ENCODE assay signal across 18 cellular contexts in the genomic region with DNA sequence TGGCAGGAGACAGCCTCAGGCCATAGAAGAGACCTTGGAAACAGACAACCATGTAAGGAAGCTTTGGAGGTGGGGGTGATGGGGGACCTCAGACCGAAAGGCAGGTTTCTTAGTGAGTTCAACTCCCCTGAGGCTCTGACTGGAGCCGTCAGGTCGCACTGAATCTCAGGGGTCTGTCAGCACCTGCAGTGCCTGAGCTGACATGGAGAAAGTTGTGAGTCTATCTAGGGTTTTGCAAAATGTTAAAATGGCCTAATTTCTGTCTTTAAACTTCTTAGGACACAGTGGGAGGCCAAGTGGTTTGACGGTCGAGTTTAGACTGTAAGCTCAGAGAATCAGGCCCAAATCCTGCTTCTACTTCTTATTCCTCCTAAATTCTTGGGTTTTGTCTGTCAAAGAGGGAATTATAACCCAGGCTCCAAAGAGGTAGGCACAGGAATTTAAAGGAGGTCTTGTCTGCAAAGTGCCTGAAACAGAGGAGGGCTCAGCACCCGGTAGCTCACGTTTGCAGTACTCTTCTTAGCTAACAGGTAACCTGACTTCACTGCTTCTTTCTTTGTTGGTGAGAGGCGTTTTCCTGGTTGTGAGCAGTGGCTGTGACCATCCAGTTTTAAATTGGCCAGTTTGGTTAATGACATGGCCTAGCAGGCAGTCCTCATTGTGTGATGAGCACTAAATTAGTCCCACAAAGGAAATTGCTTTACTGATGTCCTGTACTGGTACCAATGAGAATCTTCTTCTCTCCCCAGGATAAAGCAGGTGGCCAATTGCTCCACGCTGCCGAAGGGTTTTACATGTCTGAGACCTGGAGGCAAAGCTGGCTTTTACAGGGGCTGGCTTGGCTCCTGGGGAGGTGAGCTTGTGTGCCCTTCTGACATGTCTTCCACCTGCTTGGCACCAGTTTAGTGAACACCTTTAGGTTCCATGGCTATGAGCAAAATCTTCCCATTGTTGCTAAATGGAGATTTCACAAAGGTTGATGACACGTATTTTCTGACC.
A peak's percentile ranks its signal among the peaks of the same experiment; 100 is the strongest.
DNase-seq lines count a peak whose midpoint lies in the region; ATAC-seq and TF ChIP-seq lines count a peak whose summit lies in the region.
"Had no signal": no experiment of that assay in that cellular context is flagged by ENCODE, and none has a peak within 500 bp of the region (broad histone marks: within the 10 kb centered on the region; RNA-seq: fewer than 3 reads in every experiment).

No MANE protein-coding gene starts in this region.

- H2AK5ac ChIP-seq in trophoblast cell (ENCODE audit: low read length): no peak overlapping the region

- no peak overlapping the region for H3K4me3 ChIP-seq in SJCRH30
- no peak overlapping the region for H3K4me3 ChIP-seq in trophoblast cell (ENCODE audit: low read depth, low read length)
- H3K4me3 ChIP-seq in mucosa of descending colon: no peak overlapping the region
- H3K4me3 ChIP-seq: GM23248, HAP-1 had no signal

- H2BK120ac ChIP-seq in trophoblast cell (ENCODE audit: insufficient read depth, low read length, poor library complexity): no peak overlapping the region

- no peak overlapping the region for H2AFZ ChIP-seq in trophoblast cell (ENCODE audit: insufficient read depth, low read length, poor library complexity)
- H2AFZ ChIP-seq: GM23248 had no signal

- no peaks in the 10 kb centered on the region for H3K27me3 ChIP-seq in SJCRH30
- H3K27me3 ChIP-seq in trophoblast cell (ENCODE audit: insufficient read depth, low read length): no peaks in the 10 kb centered on the region

- H3K4me1 Mint-ChIP-seq in activated naive CD8-positive, alpha-beta T cell treated with anti-CD3 and anti-CD28 coated beads, Interleukin-2, amount 50 U/mL, for 24 hours: no peaks in the 10 kb centered on the region
- H3K4me1 Mint-ChIP-seq: B cell had no signal

- intact Hi-C loops in mucosa of descending colon (cut with DNase I, micrococcal nuclease): no loop called here

- no peak for TF ChIP-seq CTCF in mucosa of descending colon (IDR thresholded peaks at IDR 0.05)

- DNase-seq in ELF-1 (ENCODE audit: low read depth, low spot score) (peak; percentile 62), SJCRH30 (peak; percentile 39 to 60), islet precursor cell (peak; percentile 90), trophoblast cell (peak; percentile 54 to 72), mucosa of descending colon (no peak)
- no peak for DNase-seq in activated naive CD8-positive, alpha-beta T cell treated with anti-CD3 and anti-CD28 coated beads, Interleukin-2, amount 50 U/mL, for 24 hours
- DNase-seq: CD8-positive, alpha-beta T cell; COR-L47; DMS153; DMS79 treated with DMSO at 0.1 percent for 48 hours; EL; GDM1; GM23248 had no signal

- no peak overlapping the region for H3K14ac ChIP-seq in trophoblast cell (ENCODE audit: low read length)

- no peak overlapping the region for H3K23ac ChIP-seq in trophoblast cell (ENCODE audit: low read length)

- no peak overlapping the region for H3K4me2 ChIP-seq in trophoblast cell (ENCODE audit: low read length)

- H2BK12ac ChIP-seq in trophoblast cell (ENCODE audit: low read length): peak overlapping the region; percentile 34

- H3K4me1 ChIP-seq in SJCRH30 (peaks cover 43% of the 10 kb centered on the region), trophoblast cell (ENCODE audit: control insufficient read depth in 1 of 2, insufficient read depth in 2 of 2, low read length in 2 of 2) (peaks cover 6 to 26% of the 10 kb centered on the region in 2 experiments), mucosa of descending colon (ENCODE audit: low read depth) (no peaks in the 10 kb centered on the region)
- H3K4me1 ChIP-seq: HAP-1 had no signal

- H3K36me3 ChIP-seq in SJCRH30 (no peaks in the 10 kb centered on the region), trophoblast cell (ENCODE audit: control insufficient read depth in 1 of 2, insufficient read depth in 2 of 2, low read length in 2 of 2) (no peaks in the 10 kb centered on the region), mucosa of descending colon (ENCODE audit: low read depth) (no peaks in the 10 kb centered on the region)
- H3K36me3 ChIP-seq: HAP-1 had no signal

- no peak overlapping the region for H3K27ac Mint-ChIP-seq in activated naive CD8-positive, alpha-beta T cell treated with anti-CD3 and anti-CD28 coated beads, Interleukin-2, amount 50 U/mL, for 24 hours
- H3K27ac Mint-ChIP-seq: B cell; CD8-positive, alpha-beta T cell had no signal

- H3K27me3 Mint-ChIP-seq in activated naive CD8-positive, alpha-beta T cell treated with anti-CD3 and anti-CD28 coated beads, Interleukin-2, amount 50 U/mL, for 24 hours: no peaks in the 10 kb centered on the region
- H3K27me3 Mint-ChIP-seq: B cell had no signal

- peak overlapping the region; percentile 28 for H4K91ac ChIP-seq in trophoblast cell (ENCODE audit: low read depth, low read length)

- H3K9me3 Mint-ChIP-seq in activated naive CD8-positive, alpha-beta T cell treated with anti-CD3 and anti-CD28 coated beads, Interleukin-2, amount 50 U/mL, for 24 hours: no peaks in the 10 kb centered on the region
- H3K9me3 Mint-ChIP-seq: CD8-positive, alpha-beta T cell had no signal

- H3K18ac ChIP-seq in trophoblast cell (ENCODE audit: low read length): no peak overlapping the region

- H3K36me3 Mint-ChIP-seq in activated naive CD8-positive, alpha-beta T cell treated with anti-CD3 and anti-CD28 coated beads, Interleukin-2, amount 50 U/mL, for 24 hours (ENCODE audit: low read depth): no peaks in the 10 kb centered on the region
- H3K36me3 Mint-ChIP-seq: CD14-positive monocyte; CD8-positive, alpha-beta T cell had no signal

- no peak overlapping the region for H3K4me3 Mint-ChIP-seq in activated naive CD8-positive, alpha-beta T cell treated with anti-CD3 and anti-CD28 coated beads, Interleukin-2, amount 50 U/mL, for 24 hours
- H3K4me3 Mint-ChIP-seq: B cell; CD14-positive monocyte; CD8-positive, alpha-beta T cell had no signal

- ATAC-seq in GM18873 (IDR thresholded peaks at IDR 0.05; ENCODE audit: low FRiP score, unreplicated experiment) (no peak), mucosa of descending colon (no peak)
- ATAC-seq in activated naive CD8-positive, alpha-beta T cell treated with anti-CD3 and anti-CD28 coated beads, Interleukin-2, amount 50 U/mL, for 24 hours: no peak
- ATAC-seq: CD8-positive, alpha-beta T cell; HepG2 had no signal

- H2BK5ac ChIP-seq in trophoblast cell (ENCODE audit: low read depth, low read length, poor library complexity): no peak overlapping the region

- no peaks in the 10 kb centered on the region for H3K79me2 ChIP-seq in trophoblast cell (ENCODE audit: control insufficient read depth, insufficient read depth, low read length, poor library complexity)

- H4K12ac ChIP-seq in trophoblast cell (ENCODE audit: low read depth, low read length): no peak overlapping the region

- H3K79me1 ChIP-seq in trophoblast cell (ENCODE audit: low read length): peaks cover 9% of the 10 kb centered on the region

- WGBS in trophoblast cell (ENCODE audit: extremely low coverage, insufficient coverage, insufficient read length): no CpG with 5 or more reads among the region's 11 CpGs

- no peak overlapping the region for H3K4ac ChIP-seq in trophoblast cell (ENCODE audit: low read depth, low read length)

- H3K9ac ChIP-seq in trophoblast cell (ENCODE audit: low read length): no peak overlapping the region
- H3K9ac ChIP-seq: GM23248 had no signal

- H3K9me3 ChIP-seq in SJCRH30 (replicated peaks) (no peaks in the 10 kb centered on the region), trophoblast cell (ENCODE audit: insufficient read depth, low read depth, low read length) (no peaks in the 10 kb centered on the region), mucosa of descending colon (no peaks in the 10 kb centered on the region)
- H3K9me3 ChIP-seq: HAP-1 had no signal

- no peak overlapping the region for H3K27ac ChIP-seq in SJCRH30
- H3K27ac ChIP-seq in trophoblast cell (ENCODE audit: low read depth, low read length): peak overlapping the region; percentile 38
- H3K27ac ChIP-seq: GM23248 had no signal

- no peak overlapping the region for H4K8ac ChIP-seq in trophoblast cell (ENCODE audit: low read depth, low read length)

Comparison
In these comparisons a context has a peak if more than half of its experiments do, and no peak if none do; other contexts are left out.
1. DNase-seq: peak in ELF-1 (single experiment), SJCRH30 (2 of 2), islet precursor cell (single experiment) and trophoblast cell (2 of 2); none in activated naive CD8-positive, alpha-beta T cell treated with anti-CD3 and anti-CD28 coated beads, Interleukin-2, amount 50 U/mL, for 24 hours (single experiment) and mucosa of descending colon (0 of 3).